ENCODE assay signal across 7 cellular contexts in genomic region chr3:120449701-120450216, GRCh38. TPM values are rescaled to one million over a fixed set of nuclear protein-coding genes. Genes with fewer than 3 reads are reported as not detected.
DNase-seq lines count a peak whose midpoint lies in the region; ATAC-seq lines count a peak whose summit lies in the region.

No MANE protein-coding gene starts in this region.

- peaks cover 34% of the 10 kb centered on the region for H3K27me3 Mint-ChIP-seq in activated naive CD8-positive, alpha-beta T cell treated with anti-CD3 and anti-CD28 coated beads, Interleukin-2, amount 50 U/mL, for 24 hours
- peaks cover 36 to 38% of the 10 kb centered on the region in 2 donors for H3K27me3 Mint-ChIP-seq in stimulated activated naive B cell treated with anti-CD40 and anti-IgM and Interleukin-4, amounts not matched to agents 10 μg/mL and 1 μg/mL and 100 μg/mL, for 72 hours

- H3K9me3 ChIP-seq in HUES6 (ENCODE audit: control insufficient read depth, insufficient read depth, low read depth, low read length) = no peaks in the 10 kb centered on the region

- H3K4me1 Mint-ChIP-seq in activated naive CD8-positive, alpha-beta T cell treated with anti-CD3 and anti-CD28 coated beads, Interleukin-2, amount 50 U/mL, for 24 hours = peaks cover 5% of the 10 kb centered on the region
- peaks cover 2 to 4% of the 10 kb centered on the region in 2 donors for H3K4me1 Mint-ChIP-seq in stimulated activated naive B cell treated with anti-CD40 and anti-IgM and Interleukin-4, amounts not matched to agents 10 μg/mL and 1 μg/mL and 100 μg/mL, for 72 hours

- intact Hi-C loops in left colon (cut with DNase I, micrococcal nuclease) = no loop called here

- H3K27me3 ChIP-seq in HUES6 (ENCODE audit: control insufficient read depth, insufficient read depth, low read length) = no peaks in the 10 kb centered on the region

- H3K4me3 ChIP-seq in HUES6 (ENCODE audit: low read depth, low read length) (peak overlapping the region; percentile 87), iPS-11a (ENCODE audit: low read depth, low read length) (peak overlapping the region; percentile 80)

- H3K9me3 Mint-ChIP-seq in activated naive CD8-positive, alpha-beta T cell treated with anti-CD3 and anti-CD28 coated beads, Interleukin-2, amount 50 U/mL, for 24 hours = no peaks in the 10 kb centered on the region
- H3K9me3 Mint-ChIP-seq in stimulated activated naive B cell treated with anti-CD40 and anti-IgM and Interleukin-4, amounts not matched to agents 10 μg/mL and 1 μg/mL and 100 μg/mL, for 72 hours = peaks cover 3% of the 10 kb centered on the region in 2 donors

- no peaks in the 10 kb centered on the region for H3K36me3 Mint-ChIP-seq in activated naive CD8-positive, alpha-beta T cell treated with anti-CD3 and anti-CD28 coated beads, Interleukin-2, amount 50 U/mL, for 24 hours (ENCODE audit: low read depth)
- no peaks in the 10 kb centered on the region for H3K36me3 Mint-ChIP-seq in stimulated activated naive B cell treated with anti-CD40 and anti-IgM and Interleukin-4, amounts not matched to agents 10 μg/mL and 1 μg/mL and 100 μg/mL, for 72 hours

- H3K4me3 Mint-ChIP-seq in activated naive CD8-positive, alpha-beta T cell treated with anti-CD3 and anti-CD28 coated beads, Interleukin-2, amount 50 U/mL, for 24 hours = peak overlapping the region; percentile 72
- peak overlapping the region; percentile 82 to 85 for H3K4me3 Mint-ChIP-seq in stimulated activated naive B cell treated with anti-CD40 and anti-IgM and Interleukin-4, amounts not matched to agents 10 μg/mL and 1 μg/mL and 100 μg/mL, for 72 hours

- H3K9ac ChIP-seq in HUES6 (ENCODE audit: low read length) = peak overlapping the region; percentile 90

- peaks cover 18% of the 10 kb centered on the region for H3K36me3 ChIP-seq in HUES6 (ENCODE audit: control insufficient read depth, insufficient read depth, low read length)

- peaks cover 41% of the 10 kb centered on the region for H3K4me1 ChIP-seq in HUES6 (ENCODE audit: control insufficient read depth, insufficient read depth, low read length)

- ATAC-seq in activated naive CD8-positive, alpha-beta T cell treated with anti-CD3 and anti-CD28 coated beads, Interleukin-2, amount 50 U/mL, for 24 hours = no peak
- no peak for ATAC-seq in stimulated activated naive B cell treated with anti-CD40 and anti-IgM and Interleukin-4, amounts not matched to agents 10 μg/mL and 1 μg/mL and 100 μg/mL, for 72 hours (replicated peaks)
- ATAC-seq in left colon = no peak

- DNase-seq in activated naive CD8-positive, alpha-beta T cell treated with anti-CD3 and anti-CD28 coated beads, Interleukin-2, amount 50 U/mL, for 24 hours = no peak
- DNase-seq in stimulated activated naive B cell treated with anti-CD40 and anti-IgM and Interleukin-4, amounts not matched to agents 10 μg/mL and 1 μg/mL and 100 μg/mL, for 72 hours = no peak
- DNase-seq in left colon = no peak
- DNase-seq in NCI-H1048 (lab: John Stamatoyannopoulos, UW) = no peak
- DNase-seq in effector CD8-positive, alpha-beta T cell (lab: John Stamatoyannopoulos, UW) = no peak

- peak overlapping the region; percentile 90; the same call in 1 of the 2 replicates for H3K27ac ChIP-seq in HUES6 (ENCODE audit: low read depth, low read length)

- H3K27ac Mint-ChIP-seq in activated naive CD8-positive, alpha-beta T cell treated with anti-CD3 and anti-CD28 coated beads, Interleukin-2, amount 50 U/mL, for 24 hours = no peak overlapping the region
- H3K27ac Mint-ChIP-seq in stimulated activated naive B cell treated with anti-CD40 and anti-IgM and Interleukin-4, amounts not matched to agents 10 μg/mL and 1 μg/mL and 100 μg/mL, for 72 hours = no peak overlapping the region

RNA-seq across cellular contexts. Expression of gene FSTL1, which starts 1.0 kb away (rescaled TPM):
- 10 to 100 TPM; 34.4 to 61.7 TPM for total RNA-seq in left colon
